Comparison of ENCODE assay signal across 1 cellular context in genomic region chr17:63675607-63676539, GRCh38.
A peak's percentile ranks its signal among the peaks of the same experiment; 100 is the strongest.
TF ChIP-seq lines count a peak whose summit lies in the region.

No MANE protein-coding gene starts in this region.

TF ChIP-seq in K562, 482 proteins besides CTCF, POLR2A, EP300 and RAD21 (continued from another document and continues in another):
- TF ChIP-seq CLOCK (CRISPR knock-in tag; IDR thresholded peaks at IDR 0.05; ENCODE audit: borderline replicate concordance) (no peak), LCOR (CRISPR knock-in tag; IDR thresholded peaks at IDR 0.05) (peak; percentile 45; the same call in 1 of the 2 replicates), KHSRP (IDR thresholded peaks at IDR 0.05) (no peak), CTCFL (IDR thresholded peaks at IDR 0.05; ENCODE audit: borderline replicate concordance, insufficient read depth, low read depth, low read length, poor library complexity, severe bottlenecking) (no peak), TCF3 (CRISPR knock-in tag; IDR thresholded peaks at IDR 0.05) (no peak), SNAPC5 (CRISPR knock-in tag; IDR thresholded peaks at IDR 0.05) (no peak), GATAD2A (IDR thresholded peaks at IDR 0.05) (0 out of 2 replicates have a peak, but pooled peaks have one; percentile 42), REST (CRISPR knock-in tag; IDR thresholded peaks at IDR 0.05; ENCODE audit: low read depth) (no peak), ZNF41 (CRISPR knock-in tag; conservative IDR thresholded peaks at IDR 0.05) (0 out of 2 replicates have a peak, but pooled peaks have one; percentile 5), SMAD4 (CRISPR knock-in tag; conservative IDR thresholded peaks at IDR 0.05) (peak; percentile 79), TBL1XR1 (IDR thresholded peaks at IDR 0.05; ENCODE audit: low read length in 2 of 2) (peak in 1 of 2 experiments; percentile 39; a peak in 1 of 4 replicates), MYC (IDR thresholded peaks at IDR 0.05; ENCODE audit: low read depth, low read length) (peak; percentile 58; the same call in 1 of the 2 replicates), MYC (CRISPR knock-in tag; IDR thresholded peaks at IDR 0.05; ENCODE audit: borderline replicate concordance, low read depth) (no peak), POLR2AphosphoS5 (IDR thresholded peaks at IDR 0.05; ENCODE audit: control insufficient read depth, insufficient read depth, low read depth, low read length) (peak; percentile 66), SPI1 (IDR thresholded peaks at IDR 0.05; ENCODE audit: borderline replicate concordance, low read depth, low read length) (peak; percentile 80; the same call in 1 of the 2 replicates), ZNF644 (tag; IDR thresholded peaks at IDR 0.05; ENCODE audit: low read depth) (0 out of 2 replicates have a peak, but pooled peaks have one; percentile 20), CHD7 (IDR thresholded peaks at IDR 0.05; ENCODE audit: low read depth, low read length) (no peak), GATAD2B (IDR thresholded peaks at IDR 0.05; ENCODE audit: borderline replicate concordance) (peak; percentile 56; the same call in 1 of the 2 replicates), ZNF639 (CRISPR knock-in tag; conservative IDR thresholded peaks at IDR 0.05 in 1 of 2, IDR thresholded peaks at IDR 0.05 in 1 of 2) (peak in 1 of 2 experiments; percentile 46; a peak in 1 of 4 replicates)
- TF ChIP-seq, protein P1, sequence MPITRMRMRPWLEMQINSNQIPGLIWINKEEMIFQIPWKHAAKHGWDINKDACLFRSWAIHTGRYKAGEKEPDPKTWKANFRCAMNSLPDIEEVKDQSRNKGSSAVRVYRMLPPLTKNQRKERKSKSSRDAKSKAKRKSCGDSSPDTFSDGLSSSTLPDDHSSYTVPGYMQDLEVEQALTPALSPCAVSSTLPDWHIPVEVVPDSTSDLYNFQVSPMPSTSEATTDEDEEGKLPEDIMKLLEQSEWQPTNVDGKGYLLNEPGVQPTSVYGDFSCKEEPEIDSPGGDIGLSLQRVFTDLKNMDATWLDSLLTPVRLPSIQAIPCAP (CRISPR knock-in tag; IDR thresholded peaks at IDR 0.05; ENCODE audit: borderline replicate concordance) = no peak
- TF ChIP-seq, protein P2, sequence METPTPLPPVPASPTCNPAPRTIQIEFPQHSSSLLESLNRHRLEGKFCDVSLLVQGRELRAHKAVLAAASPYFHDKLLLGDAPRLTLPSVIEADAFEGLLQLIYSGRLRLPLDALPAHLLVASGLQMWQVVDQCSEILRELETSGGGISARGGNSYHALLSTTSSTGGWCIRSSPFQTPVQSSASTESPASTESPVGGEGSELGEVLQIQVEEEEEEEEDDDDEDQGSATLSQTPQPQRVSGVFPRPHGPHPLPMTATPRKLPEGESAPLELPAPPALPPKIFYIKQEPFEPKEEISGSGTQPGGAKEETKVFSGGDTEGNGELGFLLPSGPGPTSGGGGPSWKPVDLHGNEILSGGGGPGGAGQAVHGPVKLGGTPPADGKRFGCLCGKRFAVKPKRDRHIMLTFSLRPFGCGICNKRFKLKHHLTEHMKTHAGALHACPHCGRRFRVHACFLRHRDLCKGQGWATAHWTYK (CRISPR knock-in tag; IDR thresholded peaks at IDR 0.05) = peak; percentile 55; the same call in 1 of the 2 replicates
- TF ChIP-seq, protein P3, sequence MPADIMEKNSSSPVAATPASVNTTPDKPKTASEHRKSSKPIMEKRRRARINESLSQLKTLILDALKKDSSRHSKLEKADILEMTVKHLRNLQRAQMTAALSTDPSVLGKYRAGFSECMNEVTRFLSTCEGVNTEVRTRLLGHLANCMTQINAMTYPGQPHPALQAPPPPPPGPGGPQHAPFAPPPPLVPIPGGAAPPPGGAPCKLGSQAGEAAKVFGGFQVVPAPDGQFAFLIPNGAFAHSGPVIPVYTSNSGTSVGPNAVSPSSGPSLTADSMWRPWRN (IDR thresholded peaks at IDR 0.05; ENCODE audit: low read depth) = peak; percentile 37; the same call in 1 of the 2 replicates
- TF ChIP-seq, protein P4, sequence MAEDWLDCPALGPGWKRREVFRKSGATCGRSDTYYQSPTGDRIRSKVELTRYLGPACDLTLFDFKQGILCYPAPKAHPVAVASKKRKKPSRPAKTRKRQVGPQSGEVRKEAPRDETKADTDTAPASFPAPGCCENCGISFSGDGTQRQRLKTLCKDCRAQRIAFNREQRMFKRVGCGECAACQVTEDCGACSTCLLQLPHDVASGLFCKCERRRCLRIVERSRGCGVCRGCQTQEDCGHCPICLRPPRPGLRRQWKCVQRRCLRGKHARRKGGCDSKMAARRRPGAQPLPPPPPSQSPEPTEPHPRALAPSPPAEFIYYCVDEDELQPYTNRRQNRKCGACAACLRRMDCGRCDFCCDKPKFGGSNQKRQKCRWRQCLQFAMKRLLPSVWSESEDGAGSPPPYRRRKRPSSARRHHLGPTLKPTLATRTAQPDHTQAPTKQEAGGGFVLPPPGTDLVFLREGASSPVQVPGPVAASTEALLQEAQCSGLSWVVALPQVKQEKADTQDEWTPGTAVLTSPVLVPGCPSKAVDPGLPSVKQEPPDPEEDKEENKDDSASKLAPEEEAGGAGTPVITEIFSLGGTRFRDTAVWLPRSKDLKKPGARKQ (CRISPR knock-in tag; IDR thresholded peaks at IDR 0.05) = no peak
